In the genomic region with DNA sequence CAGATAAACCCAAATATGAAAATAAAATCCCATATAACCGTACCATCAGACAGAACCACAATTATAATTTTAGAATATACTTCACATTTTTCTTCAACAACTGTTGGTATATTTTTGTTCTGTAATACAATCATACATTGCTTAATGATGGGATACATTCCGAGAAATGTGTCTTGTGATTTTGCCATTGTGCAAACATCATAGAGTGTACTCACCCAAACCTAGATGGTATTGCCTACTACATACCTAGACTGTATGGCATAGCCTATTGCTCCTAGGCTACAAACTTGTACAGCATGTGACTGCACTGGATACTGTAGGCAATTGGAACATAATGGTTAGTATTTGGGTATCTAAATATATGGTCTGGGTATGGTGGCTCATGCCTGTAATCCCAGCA, we compare ENCODE assay signal across 5 cellular contexts.
"Had no signal": no experiment of that assay in that cellular context is flagged by ENCODE, and none has a peak within 500 bp of the region (broad histone marks: within the 10 kb centered on the region; RNA-seq: fewer than 3 reads in every experiment).

No MANE protein-coding gene starts in this region.

- DNase-seq: IMR-90 had no signal

- H3K27ac Mint-ChIP-seq: IgD-negative memory B cell had no signal

- H3K9me3 Mint-ChIP-seq: IgD-negative memory B cell had no signal

- ATAC-seq: HepG2 had no signal

- H3K4me3 Mint-ChIP-seq: IgD-negative memory B cell had no signal

- H3K27ac ChIP-seq: HL-60 had no signal

- FAIRE-seq: HTR-8/SVneo had no signal
